7 cellular contexts compared by ENCODE assay signal in the genomic region with DNA sequence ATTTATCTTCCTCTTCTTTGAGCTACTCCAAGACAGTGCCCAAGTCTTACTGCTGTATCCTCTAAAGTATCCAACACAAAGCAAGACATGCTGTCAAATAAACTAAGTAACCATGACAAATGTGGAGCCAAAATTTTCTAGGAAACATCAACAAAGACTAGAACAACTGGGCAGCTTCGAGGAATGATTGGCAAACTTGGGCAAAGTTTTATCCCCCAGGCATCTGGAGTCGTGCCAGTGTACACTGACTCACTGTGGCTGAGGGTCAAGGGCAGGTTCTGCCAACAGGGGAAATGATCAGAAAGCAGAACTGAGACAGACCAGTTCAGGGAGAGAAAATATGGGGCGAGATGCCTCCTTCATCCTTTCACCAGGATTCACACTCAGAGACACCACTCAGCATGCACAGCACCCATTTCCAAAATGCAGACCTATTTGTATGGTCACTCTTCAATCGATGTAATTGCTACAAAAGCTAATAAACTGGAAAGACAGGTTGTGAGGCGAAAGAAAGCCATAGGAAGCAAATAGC.
A peak's percentile ranks its signal among the peaks of the same experiment; 100 is the strongest.
DNase-seq lines count a peak whose midpoint lies in the region; ATAC-seq and TF ChIP-seq lines count a peak whose summit lies in the region.

No MANE protein-coding gene starts in this region.

- ATAC-seq in GM18907 (IDR thresholded peaks at IDR 0.05; ENCODE audit: unreplicated experiment) (peak; percentile 78), HG03175 (IDR thresholded peaks at IDR 0.05; ENCODE audit: unreplicated experiment) (peak; percentile 51), GM21528 (IDR thresholded peaks at IDR 0.05; ENCODE audit: low FRiP score, unreplicated experiment) (no peak)

- no peak for TF ChIP-seq CTCF in fibroblast of the aortic adventitia (IDR thresholded peaks at IDR 0.05; ENCODE audit: insufficient read depth, low read length)
- no peak for TF ChIP-seq CTCF in retinal pigment epithelial cell (conservative IDR thresholded peaks at IDR 0.05; ENCODE audit: low read depth, low read length)

- DNase-seq in RKO (ENCODE audit: low spot score), result peak; percentile 43
- peak; percentile 78 for DNase-seq in fibroblast of the aortic adventitia (ENCODE audit: low read depth)
- DNase-seq in retinal pigment epithelial cell (ENCODE audit: low read depth), result peak; percentile 72
- DNase-seq in NCI-H524 (lab: John Stamatoyannopoulos, UW), result no peak

- H3K4me3 ChIP-seq in fibroblast of the aortic adventitia (ENCODE audit: low read depth, low read length) (no peak overlapping the region), retinal pigment epithelial cell (ENCODE audit: low read length) (no peak overlapping the region)

Comparison
In these comparisons a context has a peak if more than half of its experiments do, and no peak if none do; other contexts are left out.
1. DNase-seq: peak in RKO (single experiment), fibroblast of the aortic adventitia (single experiment) and retinal pigment epithelial cell (single experiment); none in NCI-H524 (0 of 2).